In the genomic region with DNA sequence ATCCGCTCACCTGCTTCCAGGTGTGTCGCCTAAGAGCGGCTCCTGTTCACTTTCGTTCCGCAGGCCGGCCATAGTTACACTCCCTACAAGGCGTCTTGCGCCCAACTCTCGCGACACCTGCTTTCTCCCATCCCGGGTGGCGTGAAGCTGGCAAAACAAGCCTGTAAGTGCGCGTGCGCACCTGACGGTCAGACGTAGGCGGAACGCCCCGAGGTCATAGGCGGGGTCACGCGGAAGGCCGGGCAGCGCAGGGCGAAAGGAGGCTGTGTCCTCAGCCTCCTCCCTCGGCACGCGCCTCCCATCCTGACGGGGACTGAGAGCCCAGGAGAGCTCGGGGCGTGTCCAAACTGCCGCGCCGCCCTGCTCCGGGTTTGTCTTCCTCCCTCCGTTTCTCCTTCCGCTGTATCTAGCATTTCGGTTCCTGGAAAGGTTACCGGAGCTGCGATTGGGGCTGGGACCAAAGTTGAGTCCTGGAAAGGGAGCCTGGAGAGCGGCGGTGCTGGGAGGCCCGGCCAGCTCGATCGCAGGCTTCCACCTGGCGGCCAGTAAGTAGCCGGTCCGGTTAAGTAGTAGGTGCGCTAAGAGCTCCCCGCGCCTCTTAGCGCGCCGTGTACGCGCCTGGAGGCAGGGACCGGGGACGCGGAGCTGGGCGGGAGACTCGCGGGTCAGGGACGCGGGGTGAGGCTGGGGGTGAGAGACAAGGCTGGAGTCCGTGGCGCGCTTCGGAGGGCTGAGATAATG, we compare ENCODE assay signal across 1 cellular context.
TF ChIP-seq lines count a peak whose summit lies in the region.

A gene (plus strand): TSS at position 345 of the 741 bp plus-strand sequence. CDS start 17,550 bp downstream, outside the sequence.
A gene with protein sequence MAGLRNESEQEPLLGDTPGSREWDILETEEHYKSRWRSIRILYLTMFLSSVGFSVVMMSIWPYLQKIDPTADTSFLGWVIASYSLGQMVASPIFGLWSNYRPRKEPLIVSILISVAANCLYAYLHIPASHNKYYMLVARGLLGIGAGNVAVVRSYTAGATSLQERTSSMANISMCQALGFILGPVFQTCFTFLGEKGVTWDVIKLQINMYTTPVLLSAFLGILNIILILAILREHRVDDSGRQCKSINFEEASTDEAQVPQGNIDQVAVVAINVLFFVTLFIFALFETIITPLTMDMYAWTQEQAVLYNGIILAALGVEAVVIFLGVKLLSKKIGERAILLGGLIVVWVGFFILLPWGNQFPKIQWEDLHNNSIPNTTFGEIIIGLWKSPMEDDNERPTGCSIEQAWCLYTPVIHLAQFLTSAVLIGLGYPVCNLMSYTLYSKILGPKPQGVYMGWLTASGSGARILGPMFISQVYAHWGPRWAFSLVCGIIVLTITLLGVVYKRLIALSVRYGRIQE (minus strand): TSS at position 112 of the 741 bp plus-strand sequence. CDS start 40 bp downstream, at position 72.

TF ChIP-seq in K562, 482 proteins besides CTCF, POLR2A, EP300 and RAD21 (continued from another document and continues in another):
- TF ChIP-seq, protein P1, sequence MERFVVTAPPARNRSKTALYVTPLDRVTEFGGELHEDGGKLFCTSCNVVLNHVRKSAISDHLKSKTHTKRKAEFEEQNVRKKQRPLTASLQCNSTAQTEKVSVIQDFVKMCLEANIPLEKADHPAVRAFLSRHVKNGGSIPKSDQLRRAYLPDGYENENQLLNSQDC (CRISPR knock-in tag; IDR thresholded peaks at IDR 0.05), result no peak
- TF ChIP-seq LARP7 (IDR thresholded peaks at IDR 0.05), result no peak
- TF ChIP-seq, protein P2, sequence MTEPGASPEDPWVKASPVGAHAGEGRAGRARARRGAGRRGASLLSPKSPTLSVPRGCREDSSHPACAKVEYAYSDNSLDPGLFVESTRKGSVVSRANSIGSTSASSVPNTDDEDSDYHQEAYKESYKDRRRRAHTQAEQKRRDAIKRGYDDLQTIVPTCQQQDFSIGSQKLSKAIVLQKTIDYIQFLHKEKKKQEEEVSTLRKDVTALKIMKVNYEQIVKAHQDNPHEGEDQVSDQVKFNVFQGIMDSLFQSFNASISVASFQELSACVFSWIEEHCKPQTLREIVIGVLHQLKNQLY (CRISPR knock-in tag; conservative IDR thresholded peaks at IDR 0.05), result no peak
- no peak for TF ChIP-seq ZNF140 (CRISPR knock-in tag; IDR thresholded peaks at IDR 0.05)
- no peak for TF ChIP-seq NCOA2 (IDR thresholded peaks at IDR 0.05; ENCODE audit: partially characterized antibody in 2 of 2)
- TF ChIP-seq, protein P3, sequence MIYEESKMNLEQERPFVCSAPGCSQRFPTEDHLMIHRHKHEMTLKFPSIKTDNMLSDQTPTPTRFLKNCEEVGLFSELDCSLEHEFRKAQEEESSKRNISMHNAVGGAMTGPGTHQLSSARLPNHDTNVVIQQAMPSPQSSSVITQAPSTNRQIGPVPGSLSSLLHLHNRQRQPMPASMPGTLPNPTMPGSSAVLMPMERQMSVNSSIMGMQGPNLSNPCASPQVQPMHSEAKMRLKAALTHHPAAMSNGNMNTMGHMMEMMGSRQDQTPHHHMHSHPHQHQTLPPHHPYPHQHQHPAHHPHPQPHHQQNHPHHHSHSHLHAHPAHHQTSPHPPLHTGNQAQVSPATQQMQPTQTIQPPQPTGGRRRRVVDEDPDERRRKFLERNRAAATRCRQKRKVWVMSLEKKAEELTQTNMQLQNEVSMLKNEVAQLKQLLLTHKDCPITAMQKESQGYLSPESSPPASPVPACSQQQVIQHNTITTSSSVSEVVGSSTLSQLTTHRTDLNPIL (CRISPR knock-in tag; IDR thresholded peaks at IDR 0.05), result no peak
- TF ChIP-seq, protein P4, sequence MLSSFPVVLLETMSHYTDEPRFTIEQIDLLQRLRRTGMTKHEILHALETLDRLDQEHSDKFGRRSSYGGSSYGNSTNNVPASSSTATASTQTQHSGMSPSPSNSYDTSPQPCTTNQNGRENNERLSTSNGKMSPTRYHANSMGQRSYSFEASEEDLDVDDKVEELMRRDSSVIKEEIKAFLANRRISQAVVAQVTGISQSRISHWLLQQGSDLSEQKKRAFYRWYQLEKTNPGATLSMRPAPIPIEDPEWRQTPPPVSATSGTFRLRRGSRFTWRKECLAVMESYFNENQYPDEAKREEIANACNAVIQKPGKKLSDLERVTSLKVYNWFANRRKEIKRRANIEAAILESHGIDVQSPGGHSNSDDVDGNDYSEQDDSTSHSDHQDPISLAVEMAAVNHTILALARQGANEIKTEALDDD (IDR thresholded peaks at IDR 0.05), result peak; percentile 51; the same call in 1 of the 2 replicates
- TF ChIP-seq HMGN3 (IDR thresholded peaks at IDR 0.05; ENCODE audit: borderline replicate concordance, extremely low read depth, insufficient read length, low read depth, low read length), result peak; percentile 78
- TF ChIP-seq SMARCB1 (IDR thresholded peaks at IDR 0.05; ENCODE audit: insufficient read length, low read depth), result no peak
- no peak for TF ChIP-seq HDAC6 (IDR thresholded peaks at IDR 0.05; ENCODE audit: low read depth, low read length)
- no peak for TF ChIP-seq HMG20B (CRISPR knock-in tag; IDR thresholded peaks at IDR 0.05)
- TF ChIP-seq PCBP2 (IDR thresholded peaks at IDR 0.05; ENCODE audit: low read depth, low read length, poor library complexity, severe bottlenecking), result no peak
- TF ChIP-seq, protein P5, sequence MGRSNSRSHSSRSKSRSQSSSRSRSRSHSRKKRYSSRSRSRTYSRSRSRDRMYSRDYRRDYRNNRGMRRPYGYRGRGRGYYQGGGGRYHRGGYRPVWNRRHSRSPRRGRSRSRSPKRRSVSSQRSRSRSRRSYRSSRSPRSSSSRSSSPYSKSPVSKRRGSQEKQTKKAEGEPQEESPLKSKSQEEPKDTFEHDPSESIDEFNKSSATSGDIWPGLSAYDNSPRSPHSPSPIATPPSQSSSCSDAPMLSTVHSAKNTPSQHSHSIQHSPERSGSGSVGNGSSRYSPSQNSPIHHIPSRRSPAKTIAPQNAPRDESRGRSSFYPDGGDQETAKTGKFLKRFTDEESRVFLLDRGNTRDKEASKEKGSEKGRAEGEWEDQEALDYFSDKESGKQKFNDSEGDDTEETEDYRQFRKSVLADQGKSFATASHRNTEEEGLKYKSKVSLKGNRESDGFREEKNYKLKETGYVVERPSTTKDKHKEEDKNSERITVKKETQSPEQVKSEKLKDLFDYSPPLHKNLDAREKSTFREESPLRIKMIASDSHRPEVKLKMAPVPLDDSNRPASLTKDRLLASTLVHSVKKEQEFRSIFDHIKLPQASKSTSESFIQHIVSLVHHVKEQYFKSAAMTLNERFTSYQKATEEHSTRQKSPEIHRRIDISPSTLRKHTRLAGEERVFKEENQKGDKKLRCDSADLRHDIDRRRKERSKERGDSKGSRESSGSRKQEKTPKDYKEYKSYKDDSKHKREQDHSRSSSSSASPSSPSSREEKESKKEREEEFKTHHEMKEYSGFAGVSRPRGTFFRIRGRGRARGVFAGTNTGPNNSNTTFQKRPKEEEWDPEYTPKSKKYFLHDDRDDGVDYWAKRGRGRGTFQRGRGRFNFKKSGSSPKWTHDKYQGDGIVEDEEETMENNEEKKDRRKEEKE (IDR thresholded peaks at IDR 0.05; ENCODE audit: borderline replicate concordance in 1 of 2, control insufficient read depth in 1 of 2, low read depth in 2 of 2, low read length in 1 of 2), result 0 out of 4 replicates have a peak, but pooled peaks of 1 of the 2 experiments have one; percentile 65
- TF ChIP-seq KDM4B (IDR thresholded peaks at IDR 0.05; ENCODE audit: borderline replicate concordance in 2 of 2, low read depth in 1 of 2), result no peak; a peak in 1 of 4 replicates
- TF ChIP-seq, protein P6, sequence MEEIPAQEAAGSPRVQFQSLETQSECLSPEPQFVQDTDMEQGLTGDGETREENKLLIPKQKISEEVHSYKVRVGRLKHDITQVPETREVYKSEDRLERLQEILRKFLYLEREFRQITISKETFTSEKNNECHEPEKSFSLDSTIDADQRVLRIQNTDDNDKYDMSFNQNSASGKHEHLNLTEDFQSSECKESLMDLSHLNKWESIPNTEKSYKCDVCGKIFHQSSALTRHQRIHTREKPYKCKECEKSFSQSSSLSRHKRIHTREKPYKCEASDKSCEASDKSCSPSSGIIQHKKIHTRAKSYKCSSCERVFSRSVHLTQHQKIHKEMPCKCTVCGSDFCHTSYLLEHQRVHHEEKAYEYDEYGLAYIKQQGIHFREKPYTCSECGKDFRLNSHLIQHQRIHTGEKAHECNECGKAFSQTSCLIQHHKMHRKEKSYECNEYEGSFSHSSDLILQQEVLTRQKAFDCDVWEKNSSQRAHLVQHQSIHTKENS (CRISPR knock-in tag; IDR thresholded peaks at IDR 0.05), result no peak
- TF ChIP-seq ZNF445 (CRISPR knock-in tag; IDR thresholded peaks at IDR 0.05; ENCODE audit: low read depth), result no peak
- peak; percentile 95 to 97 for TF ChIP-seq NRF1 (conservative IDR thresholded peaks at IDR 0.05 in 1 of 2, IDR thresholded peaks at IDR 0.05 in 1 of 2)
- TF ChIP-seq SAFB2 (IDR thresholded peaks at IDR 0.05; ENCODE audit: borderline replicate concordance, low read depth, low read length, severe bottlenecking), result no peak
- peak; percentile 91 for TF ChIP-seq CXXC5 (CRISPR knock-in tag; IDR thresholded peaks at IDR 0.05)
- TF ChIP-seq ZKSCAN8 (CRISPR knock-in tag; IDR thresholded peaks at IDR 0.05), result no peak
- no peak for TF ChIP-seq ZNF253 (CRISPR knock-in tag; conservative IDR thresholded peaks at IDR 0.05)
- TF ChIP-seq, protein P7, sequence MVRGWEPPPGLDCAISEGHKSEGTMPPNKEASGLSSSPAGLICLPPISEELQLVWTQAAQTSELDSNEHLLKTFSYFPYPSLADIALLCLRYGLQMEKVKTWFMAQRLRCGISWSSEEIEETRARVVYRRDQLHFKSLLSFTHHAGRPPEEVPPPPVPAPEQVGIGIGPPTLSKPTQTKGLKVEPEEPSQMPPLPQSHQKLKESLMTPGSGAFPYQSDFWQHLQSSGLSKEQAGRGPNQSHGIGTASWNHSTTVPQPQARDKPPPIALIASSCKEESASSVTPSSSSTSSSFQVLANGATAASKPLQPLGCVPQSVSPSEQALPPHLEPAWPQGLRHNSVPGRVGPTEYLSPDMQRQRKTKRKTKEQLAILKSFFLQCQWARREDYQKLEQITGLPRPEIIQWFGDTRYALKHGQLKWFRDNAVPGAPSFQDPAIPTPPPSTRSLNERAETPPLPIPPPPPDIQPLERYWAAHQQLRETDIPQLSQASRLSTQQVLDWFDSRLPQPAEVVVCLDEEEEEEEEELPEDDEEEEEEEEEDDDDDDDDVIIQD (CRISPR knock-in tag; IDR thresholded peaks at IDR 0.05), result no peak
- TF ChIP-seq, protein P8, sequence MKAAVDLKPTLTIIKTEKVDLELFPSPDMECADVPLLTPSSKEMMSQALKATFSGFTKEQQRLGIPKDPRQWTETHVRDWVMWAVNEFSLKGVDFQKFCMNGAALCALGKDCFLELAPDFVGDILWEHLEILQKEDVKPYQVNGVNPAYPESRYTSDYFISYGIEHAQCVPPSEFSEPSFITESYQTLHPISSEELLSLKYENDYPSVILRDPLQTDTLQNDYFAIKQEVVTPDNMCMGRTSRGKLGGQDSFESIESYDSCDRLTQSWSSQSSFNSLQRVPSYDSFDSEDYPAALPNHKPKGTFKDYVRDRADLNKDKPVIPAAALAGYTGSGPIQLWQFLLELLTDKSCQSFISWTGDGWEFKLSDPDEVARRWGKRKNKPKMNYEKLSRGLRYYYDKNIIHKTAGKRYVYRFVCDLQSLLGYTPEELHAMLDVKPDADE (conservative IDR thresholded peaks at IDR 0.05; ENCODE audit: control insufficient read depth, low read depth, low read length), result no peak
- no peak for TF ChIP-seq BDP1 (IDR thresholded peaks at IDR 0.05; ENCODE audit: insufficient read depth, insufficient read length)
- TF ChIP-seq, protein P9, sequence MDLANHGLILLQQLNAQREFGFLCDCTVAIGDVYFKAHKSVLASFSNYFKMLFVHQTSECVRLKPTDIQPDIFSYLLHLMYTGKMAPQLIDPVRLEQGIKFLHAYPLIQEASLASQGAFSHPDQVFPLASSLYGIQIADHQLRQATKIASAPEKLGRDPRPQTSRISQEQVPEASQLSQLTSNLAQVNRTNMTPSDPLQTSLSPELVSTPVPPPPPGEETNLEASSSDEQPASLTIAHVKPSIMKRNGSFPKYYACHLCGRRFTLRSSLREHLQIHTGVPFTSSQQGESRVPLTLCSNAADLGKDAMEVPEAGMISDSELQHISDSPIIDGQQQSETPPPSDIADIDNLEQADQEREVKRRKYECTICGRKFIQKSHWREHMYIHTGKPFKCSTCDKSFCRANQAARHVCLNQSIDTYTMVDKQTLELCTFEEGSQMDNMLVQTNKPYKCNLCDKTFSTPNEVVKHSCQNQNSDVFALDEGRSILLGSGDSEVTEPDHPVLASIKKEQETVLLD (IDR thresholded peaks at IDR 0.05), result peak; percentile 94
- no peak for TF ChIP-seq CBFB (CRISPR knock-in tag; IDR thresholded peaks at IDR 0.05)
- TF ChIP-seq, protein P10, sequence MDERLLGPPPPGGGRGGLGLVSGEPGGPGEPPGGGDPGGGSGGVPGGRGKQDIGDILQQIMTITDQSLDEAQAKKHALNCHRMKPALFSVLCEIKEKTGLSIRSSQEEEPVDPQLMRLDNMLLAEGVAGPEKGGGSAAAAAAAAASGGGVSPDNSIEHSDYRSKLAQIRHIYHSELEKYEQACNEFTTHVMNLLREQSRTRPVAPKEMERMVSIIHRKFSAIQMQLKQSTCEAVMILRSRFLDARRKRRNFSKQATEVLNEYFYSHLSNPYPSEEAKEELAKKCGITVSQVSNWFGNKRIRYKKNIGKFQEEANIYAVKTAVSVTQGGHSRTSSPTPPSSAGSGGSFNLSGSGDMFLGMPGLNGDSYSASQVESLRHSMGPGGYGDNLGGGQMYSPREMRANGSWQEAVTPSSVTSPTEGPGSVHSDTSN (CRISPR knock-in tag; IDR thresholded peaks at IDR 0.05; ENCODE audit: low read depth), result no peak
- TF ChIP-seq, protein P10 (tag; conservative IDR thresholded peaks at IDR 0.05; ENCODE audit: low read depth), result no peak
- TF ChIP-seq, protein P11, sequence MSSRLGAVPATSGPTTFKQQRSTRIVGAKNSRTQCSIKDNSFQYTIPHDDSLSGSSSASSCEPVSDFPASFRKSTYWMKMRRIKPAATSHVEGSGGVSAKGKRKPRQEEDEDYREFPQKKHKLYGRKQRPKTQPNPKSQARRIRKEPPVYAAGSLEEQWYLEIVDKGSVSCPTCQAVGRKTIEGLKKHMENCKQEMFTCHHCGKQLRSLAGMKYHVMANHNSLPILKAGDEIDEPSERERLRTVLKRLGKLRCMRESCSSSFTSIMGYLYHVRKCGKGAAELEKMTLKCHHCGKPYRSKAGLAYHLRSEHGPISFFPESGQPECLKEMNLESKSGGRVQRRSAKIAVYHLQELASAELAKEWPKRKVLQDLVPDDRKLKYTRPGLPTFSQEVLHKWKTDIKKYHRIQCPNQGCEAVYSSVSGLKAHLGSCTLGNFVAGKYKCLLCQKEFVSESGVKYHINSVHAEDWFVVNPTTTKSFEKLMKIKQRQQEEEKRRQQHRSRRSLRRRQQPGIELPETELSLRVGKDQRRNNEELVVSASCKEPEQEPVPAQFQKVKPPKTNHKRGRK (tag; IDR thresholded peaks at IDR 0.05), result no peak
- TF ChIP-seq DMBX1 (CRISPR knock-in tag; IDR thresholded peaks at IDR 0.05; ENCODE audit: borderline replicate concordance), result no peak
- no peak for TF ChIP-seq ZBTB8A (IDR thresholded peaks at IDR 0.05; ENCODE audit: partially characterized antibody)
- TF ChIP-seq SRSF9 (IDR thresholded peaks at IDR 0.05; ENCODE audit: borderline replicate concordance, low read depth, low read length), result no peak
